Comparison of ENCODE assay signal across 1 cellular context in the genomic region with DNA sequence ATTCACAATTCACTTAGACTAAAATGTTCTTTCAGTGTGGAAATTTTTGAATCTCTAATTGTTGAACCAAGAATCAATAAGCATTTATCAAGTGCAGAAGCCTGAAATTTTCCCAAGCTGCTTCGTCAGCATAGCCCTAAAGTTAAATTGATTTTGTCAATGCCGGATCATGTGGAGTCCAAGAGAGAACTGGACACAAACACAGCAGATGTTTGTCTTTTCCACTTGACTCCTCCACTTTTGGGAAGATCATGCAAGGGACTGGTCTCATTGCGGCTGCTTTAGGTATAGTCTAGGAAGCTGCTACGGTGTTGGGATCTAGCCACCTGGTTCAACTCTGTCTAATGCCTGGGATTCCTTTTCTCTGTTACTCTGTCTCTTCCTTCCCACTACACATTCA.
TF ChIP-seq lines count a peak whose summit lies in the region.

No MANE protein-coding gene starts in this region.

TF ChIP-seq in IMR-90, 13 proteins besides CTCF, POLR2A, EP300 and RAD21 (continued from another document):
- TF ChIP-seq MAFK (IDR thresholded peaks at IDR 0.05; ENCODE audit: low read depth, low read length) (no peak), FOS (IDR thresholded peaks at IDR 0.05; ENCODE audit: low read depth, low read length) (no peak)
